7 cellular contexts compared by ENCODE assay signal in the genomic region with DNA sequence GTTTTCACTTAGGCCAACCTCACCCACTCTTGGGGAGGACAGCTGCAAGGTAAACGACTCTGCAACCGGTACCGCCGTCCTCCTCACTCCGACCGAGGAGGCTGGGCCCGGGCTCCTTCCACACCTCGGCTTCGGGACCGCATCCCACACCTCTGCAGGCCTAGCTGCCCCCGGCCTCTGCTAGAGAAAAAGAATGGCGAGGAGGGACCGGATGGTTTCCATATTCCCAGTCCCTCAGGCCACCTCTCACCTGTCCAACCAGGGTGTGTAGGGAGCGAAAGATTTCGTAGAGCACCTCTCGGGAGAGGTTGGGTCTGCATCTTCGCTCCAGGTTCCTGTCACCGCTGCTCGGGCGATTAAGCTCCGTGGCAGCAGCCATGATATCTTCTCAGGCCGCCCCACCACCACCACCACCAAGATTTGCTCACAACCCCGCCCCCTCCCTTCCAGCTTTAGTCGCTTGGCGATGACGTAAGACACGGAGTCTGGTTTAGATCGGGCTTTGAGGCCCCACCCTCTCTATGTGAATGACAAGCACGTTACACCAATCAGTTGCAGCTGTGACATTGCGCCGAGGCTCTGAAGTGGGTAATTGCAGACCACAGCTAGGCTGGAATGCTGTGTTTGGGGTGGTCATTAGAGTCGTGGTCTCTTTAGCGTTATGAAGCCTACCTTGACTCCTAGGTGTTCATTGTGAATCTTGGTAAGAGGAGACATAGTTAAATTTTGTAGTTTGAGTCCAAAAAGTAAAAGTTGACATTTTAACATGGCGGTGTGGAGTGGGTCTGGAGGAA.
DNase-seq lines count a peak whose midpoint lies in the region; ATAC-seq and TF ChIP-seq lines count a peak whose summit lies in the region.

A gene with protein sequence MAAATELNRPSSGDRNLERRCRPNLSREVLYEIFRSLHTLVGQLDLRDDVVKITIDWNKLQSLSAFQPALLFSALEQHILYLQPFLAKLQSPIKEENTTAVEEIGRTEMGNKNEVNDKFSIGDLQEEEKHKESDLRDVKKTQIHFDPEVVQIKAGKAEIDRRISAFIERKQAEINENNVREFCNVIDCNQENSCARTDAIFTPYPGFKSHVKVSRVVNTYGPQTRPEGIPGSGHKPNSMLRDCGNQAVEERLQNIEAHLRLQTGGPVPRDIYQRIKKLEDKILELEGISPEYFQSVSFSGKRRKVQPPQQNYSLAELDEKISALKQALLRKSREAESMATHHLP (minus strand): TSS at position 428 of the 794 bp plus-strand sequence. CDS start 49 bp downstream, at position 379.

- TF ChIP-seq CTCF in retinal pigment epithelial cell (conservative IDR thresholded peaks at IDR 0.05; ENCODE audit: low read depth, low read length): no peak

- peak within 1 kb of the TSS; percentile 95 for H3K4me3 ChIP-seq in retinal pigment epithelial cell (ENCODE audit: low read length)

- DNase-seq in NCI-H2081 (lab: John Stamatoyannopoulos, UW) (peak; percentile 96 to 98), T1000 (lab: John Stamatoyannopoulos, UW) (peak; percentile 71), astrocyte of the hippocampus (ENCODE audit: low read depth, low spot score) (peak; percentile 98), hypothalamus (lab: John Stamatoyannopoulos, UW) (peak; percentile 48 to 96 (median 84)), retinal pigment epithelial cell (ENCODE audit: low read depth) (peak; percentile 92)

- TF ChIP-seq POLR2A in GM18505 (IDR thresholded peaks at IDR 0.05; ENCODE audit: borderline replicate concordance, extremely low read depth, insufficient read depth, insufficient read length): peak; percentile 72

- ATAC-seq in GM18505 (IDR thresholded peaks at IDR 0.05; ENCODE audit: unreplicated experiment): peak; percentile 97
- peak; percentile 96 for ATAC-seq in HG03025 (IDR thresholded peaks at IDR 0.05; ENCODE audit: low FRiP score, unreplicated experiment)

Comparison
In these comparisons a context has a peak if more than half of its experiments do, and no peak if none do; other contexts are left out.
1. Peak in every context shown above with its lines: DNase-seq, ATAC-seq and H3K4me3 ChIP-seq.